ENCODE assay signal across 28 cellular contexts in genomic region chr14:58708004-58708403, GRCh38.
"Had no signal": no experiment of that assay in that cellular context is flagged by ENCODE, and none has a peak within 500 bp of the region (broad histone marks: within the 10 kb centered on the region; RNA-seq: fewer than 3 reads in every experiment).

No MANE protein-coding gene starts in this region.

- H3K4me3 Mint-ChIP-seq: naive thymus-derived CD4-positive, alpha-beta T cell; nephron; neural progenitor cell; stimulated activated naive CD8-positive, alpha-beta T cell treated with anti-CD3 and anti-CD28 coated beads, Interleukin-15, amount 100 ng/mL, for 72 hours had no signal

- H3K4me2 ChIP-seq: hepatocyte, neural progenitor cell had no signal

- H3K36me3 ChIP-seq: esophagus muscularis mucosa, gastroesophageal sphincter, heart left ventricle, left lung, neural progenitor cell, right lobe of liver, suprapubic skin, transverse colon, upper lobe of right lung, uterus had no signal

- H3K9me3 ChIP-seq: esophagus muscularis mucosa, gastroesophageal sphincter, heart left ventricle, left lung, right lobe of liver, suprapubic skin, transverse colon, upper lobe of right lung, uterus had no signal

- ATAC-seq: foreskin keratinocyte; gastroesophageal sphincter; heart left ventricle; left cardiac atrium; left lung; naive thymus-derived CD4-positive, alpha-beta T cell; right lobe of liver; stimulated activated naive CD8-positive, alpha-beta T cell treated with anti-CD3 and anti-CD28 coated beads, Interleukin-15, amount 100 ng/mL, for 72 hours; upper lobe of right lung had no signal

- H3K9me3 Mint-ChIP-seq: naive thymus-derived CD4-positive, alpha-beta T cell; nephron; neural progenitor cell; stimulated activated naive CD8-positive, alpha-beta T cell treated with anti-CD3 and anti-CD28 coated beads, Interleukin-15, amount 100 ng/mL, for 72 hours had no signal

- H2AFZ ChIP-seq: hepatocyte, neural progenitor cell, parathyroid adenoma had no signal

- H3K4me3 ChIP-seq: esophagus muscularis mucosa, gastroesophageal sphincter, heart left ventricle, hepatocyte, left lung, neural progenitor cell, right lobe of liver, suprapubic skin, transverse colon, upper lobe of right lung, uterus had no signal

- H3K36me3 Mint-ChIP-seq: neural progenitor cell had no signal

- DNase-seq: dermis blood vessel endothelial cell; effector memory CD4-positive, alpha-beta T cell; foreskin keratinocyte; heart left ventricle; left cardiac atrium; left lung; mesendoderm; midbrain; naive thymus-derived CD4-positive, alpha-beta T cell; right lobe of liver; small intestine; stimulated activated CD4-positive, alpha-beta T cell treated with anti-CD3 and anti-CD28 coated beads, Interleukin-12 subunit alpha, Interleukin-12 subunit beta, amount 100 ng/mL, for 4 hours; stimulated activated CD4-positive, alpha-beta T cell treated with anti-CD3 and anti-CD28 coated beads, Interleukin-1b, Interleukin-23, amount 100 ng/mL, for 48 hours; stimulated activated CD4-positive, alpha-beta T cell treated with anti-CD3 and anti-CD28 coated beads, Interleukin-4, amount 100 ng/mL, for 1 hour; stimulated activated CD8-positive, alpha-beta memory T cell treated with anti-CD3 and anti-CD28 coated beads, Interleukin-4, amount 100 ng/mL, for 48 hours; stimulated activated naive CD4-positive, alpha-beta T cell; stimulated activated naive CD8-positive, alpha-beta T cell treated with anti-CD3 and anti-CD28 coated beads, Interleukin-15, amount 100 ng/mL, for 72 hours; transverse colon; upper lobe of right lung; uterus had no signal

- H3K4me1 Mint-ChIP-seq: stimulated activated naive CD8-positive, alpha-beta T cell treated with anti-CD3 and anti-CD28 coated beads, Interleukin-15, amount 100 ng/mL, for 72 hours had no signal

- H3K27ac ChIP-seq: esophagus muscularis mucosa, foreskin keratinocyte, gastroesophageal sphincter, heart left ventricle, hepatocyte, left lung, neural progenitor cell, parathyroid adenoma, right lobe of liver, suprapubic skin, transverse colon, upper lobe of right lung, uterus had no signal

- H3K27me3 ChIP-seq: esophagus muscularis mucosa, gastroesophageal sphincter, heart left ventricle, hepatocyte, left lung, neural progenitor cell, right lobe of liver, suprapubic skin, transverse colon, uterus had no signal

- H3K79me2 ChIP-seq: hepatocyte, parathyroid adenoma had no signal

- H3K27ac Mint-ChIP-seq: naive thymus-derived CD4-positive, alpha-beta T cell; neural progenitor cell; progenitor cell of endocrine pancreas; stimulated activated naive CD8-positive, alpha-beta T cell treated with anti-CD3 and anti-CD28 coated beads, Interleukin-15, amount 100 ng/mL, for 72 hours had no signal

- H3K4me1 ChIP-seq: esophagus muscularis mucosa, foreskin keratinocyte, gastroesophageal sphincter, parathyroid adenoma, right lobe of liver, suprapubic skin, upper lobe of right lung, uterus had no signal

- H3K9ac ChIP-seq: neural progenitor cell, parathyroid adenoma had no signal
